Comparison of ENCODE assay signal across 1 cellular context in the genomic region with DNA sequence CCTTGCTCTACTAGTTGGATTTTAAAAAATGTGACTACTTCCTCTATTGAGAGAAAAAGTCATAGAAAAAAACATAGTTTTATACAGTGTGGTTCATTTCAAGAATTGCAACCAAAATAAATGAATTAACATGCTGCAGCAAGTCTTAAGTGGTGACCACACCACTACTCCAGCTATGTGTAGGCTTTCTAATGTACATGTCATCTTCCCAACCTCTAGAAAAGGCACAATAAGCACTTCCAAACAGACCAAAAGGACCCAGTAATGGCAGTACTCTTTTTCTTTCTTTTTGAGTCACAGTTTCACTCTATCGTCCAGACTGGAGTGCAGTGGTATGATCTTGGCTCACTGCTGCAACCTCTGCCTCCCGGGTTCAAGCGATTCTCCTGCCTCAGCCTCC.
TF ChIP-seq lines count a peak whose summit lies in the region.

No MANE protein-coding gene starts in this region.

TF ChIP-seq in GM23338, 12 proteins besides CTCF, POLR2A, EP300 and RAD21 (continued from another document):
- TF ChIP-seq POLR2AphosphoS5 (IDR thresholded peaks at IDR 0.05; ENCODE audit: low read depth) = no peak
- no peak for TF ChIP-seq STAT1 (IDR thresholded peaks at IDR 0.05; ENCODE audit: unreplicated experiment)
